ENCODE assay signal across 29 cellular contexts in genomic region chr11:40491341-40491740, GRCh38.
"Had no signal": no experiment of that assay in that cellular context is flagged by ENCODE, and none has a peak within 500 bp of the region (broad histone marks: within the 10 kb centered on the region; RNA-seq: fewer than 3 reads in every experiment).

No MANE protein-coding gene starts in this region.

- DNase-seq: activated B cell treated with CpG ODN at 0.5 μM for 24 hours; activated CD4-positive, alpha-beta memory T cell treated with anti-CD3 and anti-CD28 coated beads for 36 hours; activated CD4-positive, alpha-beta T cell treated with anti-CD3 and anti-CD28 coated beads for 4 hours; activated CD4-positive, alpha-beta T cell treated with anti-CD3 and anti-CD28 coated beads, Interleukin-2, amount 10 ng/mL, durations not matched to agents 24 days and 14 days; activated CD4-positive, alpha-beta T cell treated with anti-CD3 and anti-CD28 coated beads, Interleukin-2, amount 50 U/mL, for 1 hour; activated CD4-positive, alpha-beta T cell treated with anti-CD3 and anti-CD28 coated beads, Interleukin-2, amount 50 U/mL, for 4 hours; activated CD4-positive, CD25-positive, alpha-beta regulatory T cell treated with anti-CD3 and anti-CD28 coated beads, Interleukin-2, amount 50 U/mL, for 72 hours; activated CD8-positive, alpha-beta memory T cell treated with anti-CD3 and anti-CD28 coated beads, Interleukin-2, amount 50 U/mL, for 4 hours; activated CD8-positive, alpha-beta T cell treated with anti-CD3 and anti-CD28 coated beads for 36 hours; activated effector memory CD4-positive, alpha-beta T cell treated with anti-CD3 and anti-CD28 coated beads, Interleukin-2, amount 50 U/mL, for 16 hours; activated gamma-delta T cell treated with Interleukin-2 at 50 U/mL for 16 hours; activated naive CD4-positive, alpha-beta T cell; activated naive CD4-positive, alpha-beta T cell treated with anti-CD3 and anti-CD28 coated beads for 36 hours; activated naive CD4-positive, alpha-beta T cell treated with anti-CD3 and anti-CD28 coated beads, Interleukin-2, amount 50 U/mL, for 16 hours; activated naive CD8-positive, alpha-beta T cell treated with anti-CD3 and anti-CD28 coated beads for 36 hours; activated T-cell treated with anti-CD3 and anti-CD28 coated beads for 4 hours; activated T-cell treated with anti-CD3 and anti-CD28 coated beads, Interleukin-2, amount 50 U/mL, for 1 hour; activated T-cell treated with anti-CD3 and anti-CD28 coated beads, Interleukin-2, amount 50 U/mL, for 4 hours; activated T-cell treated with anti-CD3 and anti-CD28 coated beads, Interleukin-2, amount 50 U/mL, for 72 hours; adrenal gland; amniotic stem cell; caudate nucleus; cerebellar nuclear complex; colonic mucosa; T-helper 2 cell; T-helper 9 cell had no signal

- H3K4me3 ChIP-seq: adrenal gland, ascending aorta, cardiac muscle cell, colonic mucosa had no signal

- H3K9me3 ChIP-seq: adrenal gland, ascending aorta, colonic mucosa had no signal

- H3K4me1 ChIP-seq: adrenal gland, ascending aorta, colonic mucosa had no signal

- H3K27ac ChIP-seq: adrenal gland, ascending aorta, cardiac muscle cell, colonic mucosa, VCaP had no signal

- H3K27me3 ChIP-seq: adrenal gland, ascending aorta, cardiac muscle cell, colonic mucosa had no signal

- H3K36me3 ChIP-seq: adrenal gland, ascending aorta, cardiac muscle cell, colonic mucosa had no signal
